In the genomic region with DNA sequence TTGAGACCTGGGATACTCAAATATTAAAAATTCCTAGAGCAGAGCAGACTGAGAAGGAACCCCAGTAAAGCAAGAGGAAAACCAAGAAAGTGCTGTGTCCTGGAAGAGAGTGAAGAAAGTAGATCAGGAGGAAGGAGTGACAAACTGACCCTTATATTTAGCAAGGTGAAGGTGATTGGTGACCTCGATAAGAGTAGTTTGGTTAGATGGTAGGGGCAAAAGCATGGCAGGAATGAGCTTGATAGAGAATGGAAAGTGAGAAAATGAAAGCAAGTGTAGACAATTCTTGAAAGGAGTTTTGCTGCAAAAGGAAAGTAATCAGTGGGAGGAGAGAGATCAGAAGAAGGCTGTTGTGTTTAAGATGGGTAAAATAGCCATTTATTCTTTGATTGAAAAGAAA, we compare ENCODE assay signal across 21 cellular contexts. TPM values are rescaled to one million over a fixed set of nuclear protein-coding genes. Genes with fewer than 3 reads are reported as not detected.
DNase-seq lines count a peak whose midpoint lies in the region; ATAC-seq, FAIRE-seq and TF ChIP-seq lines count a peak whose summit lies in the region.
"Had no signal": no experiment of that assay in that cellular context is flagged by ENCODE, and none has a peak within 500 bp of the region (broad histone marks: within the 10 kb centered on the region; RNA-seq: fewer than 3 reads in every experiment).

No MANE protein-coding gene starts in this region.

- no peak overlapping the region for H2AFZ ChIP-seq in fibroblast of lung (ENCODE audit: low read length)
- no peak overlapping the region for H2AFZ ChIP-seq in MM.1S (ENCODE audit: low read length)
- H2AFZ ChIP-seq: hepatocyte had no signal

- H3K9me3 ChIP-seq in Panc1 (ENCODE audit: control insufficient read depth, insufficient read depth, low read depth, low read length), result no peaks in the 10 kb centered on the region
- no peaks in the 10 kb centered on the region for H3K9me3 ChIP-seq in fibroblast of lung (ENCODE audit: control insufficient read depth, insufficient read depth, low read depth, low read length)
- H3K9me3 ChIP-seq in skeletal muscle tissue (ENCODE audit: control insufficient read depth in 3 of 3, low read length in 3 of 3), result no peaks in the 10 kb centered on the region
- H3K9me3 ChIP-seq in MM.1S (replicated peaks; ENCODE audit: insufficient read depth, low read length), result no peaks in the 10 kb centered on the region
- H3K9me3 ChIP-seq: spleen had no signal

- H4K20me1 ChIP-seq in fibroblast of lung (ENCODE audit: control insufficient read depth, extremely low read depth, insufficient read depth, low read length), result no peaks in the 10 kb centered on the region
- H4K20me1 ChIP-seq in MM.1S (ENCODE audit: insufficient read depth, low read length), result no peaks in the 10 kb centered on the region

- H3K27me3 ChIP-seq in Panc1 (ENCODE audit: control insufficient read depth, insufficient read depth, low read length) (no peaks in the 10 kb centered on the region), fibroblast of lung (ENCODE audit: control insufficient read depth, insufficient read depth, low read length) (no peaks in the 10 kb centered on the region), skeletal muscle tissue (ENCODE audit: control insufficient read depth in 3 of 3, insufficient read depth in 3 of 3, low read length in 3 of 3) (no peaks in the 10 kb centered on the region), MM.1S (replicated peaks; ENCODE audit: insufficient read depth, low read length) (no peaks in the 10 kb centered on the region)
- H3K27me3 ChIP-seq: hepatocyte, spleen had no signal

- no TSS peak for BruUV-seq in Panc1 (replicated peaks; lab: Mats Ljungman, UMichigan)

- no peaks in the 10 kb centered on the region for H3K9me2 ChIP-seq in MM.1S (replicated peaks; ENCODE audit: insufficient read depth, low read length)

- CTCF ChIA-PET in Panc1 (lab: Charles Lee), result no interaction called here

- POLR2A ChIA-PET in Panc1 (lab: Charles Lee), result interaction anchor here (0.6 kb wide), 1 partner anchor 13 kb away, joined by 3 read pairs; no protein-coding TSS in a partner anchor

- H3K79me2 ChIP-seq in fibroblast of lung (ENCODE audit: control insufficient read depth, insufficient read depth, low read length), result peaks cover 44% of the 10 kb centered on the region
- no peaks in the 10 kb centered on the region for H3K79me2 ChIP-seq in MM.1S (ENCODE audit: low read length)

- ATAC-seq in Panc1, result no peak
- no peak for ATAC-seq in GM18505 (IDR thresholded peaks at IDR 0.05; ENCODE audit: unreplicated experiment)
- ATAC-seq: activated CD4-positive, CD25-positive, alpha-beta regulatory T cell treated with anti-CD3 and anti-CD28 coated beads, Interleukin-2, amount 50 U/mL, for 24 hours; Right ventricle myocardium inferior; stimulated activated naive CD8-positive, alpha-beta T cell treated with anti-CD3 and anti-CD28 coated beads, Interleukin-15, Interleukin-2, amounts not matched to agents 100 U/mL and 50 U/mL, for 24 hours had no signal

- in situ Hi-C loops in Panc1 (cut with HindIII; ENCODE audit: low pct_unique_long_range_greater_than_20kb, low sequenced_read_pairs) (no loop called here), GM13976 (cut with MboI; ENCODE audit: low sequenced_read_pairs, unreplicated experiment) (no loop called here)

- H3K9ac ChIP-seq in fibroblast of lung (ENCODE audit: insufficient read depth, low read length) (no peak overlapping the region), skeletal muscle tissue (ENCODE audit: low read depth in 1 of 3, low read length in 3 of 3) (no peak overlapping the region), MM.1S (ENCODE audit: low read length) (no peak overlapping the region)

- TF ChIP-seq POLR2A in H54 (IDR thresholded peaks at IDR 0.05; ENCODE audit: low read depth, low read length) (no peak), GM18505 (IDR thresholded peaks at IDR 0.05; ENCODE audit: borderline replicate concordance, extremely low read depth, insufficient read depth, insufficient read length) (no peak)

- H3K4me3 ChIP-seq in Panc1 (ENCODE audit: low read depth in 2 of 2, low read length in 2 of 2) (no peak overlapping the region), fibroblast of lung (replicated peaks in 1 of 4; ENCODE audit: control extremely low read depth in 1 of 4, insufficient read depth in 1 of 4, low read depth in 3 of 4, low read length in 4 of 4) (no peak overlapping the region), skeletal muscle tissue (ENCODE audit: low read length in 3 of 3) (no peak overlapping the region), MM.1S (ENCODE audit: low read length) (no peak overlapping the region)
- H3K4me3 ChIP-seq: hepatocyte, spleen had no signal

- DNase-seq in H54 (ENCODE audit: insufficient read length, low spot score) (no peak), Panc1 (ENCODE audit: low read depth, low spot score) (no peak), fibroblast of lung (ENCODE audit: low read depth in 2 of 2) (no peak), MM.1S (no peak), GM13976 (ENCODE audit: low spot score) (no peak), GM03348 (ENCODE audit: low spot score) (no peak)
- DNase-seq: activated CD4-positive, alpha-beta memory T cell treated with anti-CD3 and anti-CD28 coated beads, Interleukin-2, amount 10 ng/mL, durations not matched to agents 7 days and 5 days; activated T-cell treated with anti-CD3 and anti-CD28 coated beads for 4 hours; H7; immature natural killer cell; KBM-7; spleen; stimulated activated CD4-positive, alpha-beta T cell treated with anti-CD3 and anti-CD28 coated beads, Interleukin-4, amount 100 ng/mL, for 4 hours; stimulated activated naive CD8-positive, alpha-beta T cell treated with anti-CD3 and anti-CD28 coated beads, Interleukin-15, Interleukin-2, amounts not matched to agents 100 U/mL and 50 U/mL, for 24 hours; SW 1271 had no signal

- H3K36me3 ChIP-seq in Panc1 (ENCODE audit: control insufficient read depth, insufficient read depth, low read length), result no peaks in the 10 kb centered on the region
- no peaks in the 10 kb centered on the region for H3K36me3 ChIP-seq in fibroblast of lung (ENCODE audit: control insufficient read depth, insufficient read depth, low read length)
- H3K36me3 ChIP-seq in skeletal muscle tissue (ENCODE audit: control insufficient read depth in 3 of 3, insufficient read depth in 3 of 3, low read length in 3 of 3), result no peaks in the 10 kb centered on the region
- H3K36me3 ChIP-seq in MM.1S (replicated peaks; ENCODE audit: insufficient read depth, low read length), result no peaks in the 10 kb centered on the region
- H3K36me3 ChIP-seq: spleen had no signal

- intact Hi-C loops in Panc1 (cut with micrococcal nuclease; ENCODE audit: unreplicated experiment), result no loop called here

- H3K4me1 ChIP-seq in Panc1 (ENCODE audit: control insufficient read depth, insufficient read depth, low read length) (peaks cover 8% of the 10 kb centered on the region; the same call in 1 of the 2 replicates), fibroblast of lung (ENCODE audit: control insufficient read depth, extremely low read depth, insufficient read depth, low read length) (peaks cover 14% of the 10 kb centered on the region), skeletal muscle tissue (ENCODE audit: control insufficient read depth in 3 of 3, insufficient read depth in 3 of 3, low read length in 3 of 3) (peaks cover 25 to 36% (median 31%) of the 10 kb centered on the region in 3 donors), MM.1S (ENCODE audit: low read length) (0 out of 2 replicates have a peak, but pooled peaks cover 12% of the 10 kb centered on the region)

- H3K27ac ChIP-seq in Panc1 (ENCODE audit: low read length) (peak overlapping the region; percentile 7; the same call in 1 of the 2 replicates), fibroblast of lung (ENCODE audit: insufficient read depth, low read length) (peak overlapping the region; percentile 42), skeletal muscle tissue (ENCODE audit: low read depth, low read length) (peak overlapping the region; percentile 81), MM.1S (ENCODE audit: low read length) (no peak overlapping the region)
- H3K27ac ChIP-seq: C4-2B, hepatocyte had no signal

- FAIRE-seq in H54 (lab: Jason Lieb, UNC), result peak; percentile 36

- peak overlapping the region; percentile 37 for H3K4me2 ChIP-seq in fibroblast of lung (ENCODE audit: extremely low read depth, insufficient read depth, low read length)
- H3K4me2 ChIP-seq in MM.1S (ENCODE audit: low read depth, low read length), result no peak overlapping the region
- H3K4me2 ChIP-seq: hepatocyte had no signal

- TF ChIP-seq CTCF in Panc1 (IDR thresholded peaks at IDR 0.05) (no peak), fibroblast of lung (conservative IDR thresholded peaks at IDR 0.05 in 1 of 2, IDR thresholded peaks at IDR 0.05 in 1 of 2; ENCODE audit: low read depth in 1 of 2, low read length in 2 of 2) (no peak), MM.1S (IDR thresholded peaks at IDR 0.05; ENCODE audit: low read length) (no peak), GM13976 (IDR thresholded peaks at IDR 0.05; ENCODE audit: borderline replicate concordance, control extremely low read depth, extremely low read depth, insufficient read depth, missing control alignments) (no peak)

- H3F3A ChIP-seq in MM.1S (ENCODE audit: insufficient read depth, low read length), result 0 out of 2 replicates have a peak, but pooled peaks cover 3% of the 10 kb centered on the region

RNA-seq across cellular contexts. Expression of gene RASSF8, which starts 51.1 kb away (rescaled TPM):
- total RNA-seq in Panc1 (2021; ENCODE audit: unreplicated experiment) (103 TPM), fibroblast of lung (50.6 and 52.8 TPM in 2 replicates), skeletal muscle tissue (29.7 TPM)
- polyA plus RNA-seq in Panc1 (2012; ENCODE audit: insufficient read length), result 32.3 TPM
- 22.4 and 28.8 TPM in 2 replicates for polyA plus RNA-seq in fibroblast of lung
- 17.7 and 28.3 TPM in 2 replicates for polyA plus RNA-seq in fibroblast of lung (2012)
- 11.6 and 20.5 TPM in 2 replicates for polyA minus RNA-seq in fibroblast of lung (ENCODE audit: low replicate concordance)
